Comparison of ENCODE assay signal across 2 cellular contexts in genomic region chr10:88008866-88009470, GRCh38.
TF ChIP-seq lines count a peak whose summit lies in the region.

No MANE protein-coding gene starts in this region.

TF ChIP-seq in K562, 482 proteins besides CTCF, POLR2A, EP300 and RAD21 (continued from another document):
- TF ChIP-seq, protein P1, sequence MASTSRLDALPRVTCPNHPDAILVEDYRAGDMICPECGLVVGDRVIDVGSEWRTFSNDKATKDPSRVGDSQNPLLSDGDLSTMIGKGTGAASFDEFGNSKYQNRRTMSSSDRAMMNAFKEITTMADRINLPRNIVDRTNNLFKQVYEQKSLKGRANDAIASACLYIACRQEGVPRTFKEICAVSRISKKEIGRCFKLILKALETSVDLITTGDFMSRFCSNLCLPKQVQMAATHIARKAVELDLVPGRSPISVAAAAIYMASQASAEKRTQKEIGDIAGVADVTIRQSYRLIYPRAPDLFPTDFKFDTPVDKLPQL (IDR thresholded peaks at IDR 0.05; ENCODE audit: extremely low read depth, insufficient read length): no peak
- TF ChIP-seq KHSRP (IDR thresholded peaks at IDR 0.05) (no peak), GTF2F1 (IDR thresholded peaks at IDR 0.05; ENCODE audit: low read depth, low read length) (no peak), NFXL1 (CRISPR knock-in tag; IDR thresholded peaks at IDR 0.05) (no peak), RAD51 (IDR thresholded peaks at IDR 0.05; ENCODE audit: borderline replicate concordance, low read depth) (0 out of 2 replicates have a peak, but pooled peaks have one; percentile 24), RBM17 (IDR thresholded peaks at IDR 0.05; ENCODE audit: borderline replicate concordance, low read depth, low read length) (no peak), NUFIP1 (IDR thresholded peaks at IDR 0.05; ENCODE audit: partially characterized antibody) (no peak)
- TF ChIP-seq, protein P2, sequence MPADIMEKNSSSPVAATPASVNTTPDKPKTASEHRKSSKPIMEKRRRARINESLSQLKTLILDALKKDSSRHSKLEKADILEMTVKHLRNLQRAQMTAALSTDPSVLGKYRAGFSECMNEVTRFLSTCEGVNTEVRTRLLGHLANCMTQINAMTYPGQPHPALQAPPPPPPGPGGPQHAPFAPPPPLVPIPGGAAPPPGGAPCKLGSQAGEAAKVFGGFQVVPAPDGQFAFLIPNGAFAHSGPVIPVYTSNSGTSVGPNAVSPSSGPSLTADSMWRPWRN (IDR thresholded peaks at IDR 0.05; ENCODE audit: low read depth): no peak
- TF ChIP-seq, protein P3, sequence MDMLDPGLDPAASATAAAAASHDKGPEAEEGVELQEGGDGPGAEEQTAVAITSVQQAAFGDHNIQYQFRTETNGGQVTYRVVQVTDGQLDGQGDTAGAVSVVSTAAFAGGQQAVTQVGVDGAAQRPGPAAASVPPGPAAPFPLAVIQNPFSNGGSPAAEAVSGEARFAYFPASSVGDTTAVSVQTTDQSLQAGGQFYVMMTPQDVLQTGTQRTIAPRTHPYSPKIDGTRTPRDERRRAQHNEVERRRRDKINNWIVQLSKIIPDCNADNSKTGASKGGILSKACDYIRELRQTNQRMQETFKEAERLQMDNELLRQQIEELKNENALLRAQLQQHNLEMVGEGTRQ (CRISPR knock-in tag; IDR thresholded peaks at IDR 0.05): 0 out of 2 replicates have a peak, but pooled peaks have one; percentile 19

TF ChIP-seq in HepG2, 621 proteins besides CTCF, POLR2A, EP300 and RAD21 (continued from another document):
- TF ChIP-seq ARID5B (CRISPR knock-in tag; IDR thresholded peaks at IDR 0.05) (0 out of 2 replicates have a peak, but pooled peaks have one; percentile 18), MYNN (CRISPR knock-in tag; IDR thresholded peaks at IDR 0.05; ENCODE audit: low read depth) (no peak), ZNF546 (CRISPR knock-in tag; conservative IDR thresholded peaks at IDR 0.05) (no peak), RBM22 (optimal IDR thresholded peaks at IDR 0.05; ENCODE audit: low read length) (no peak), ZBTB20 (CRISPR knock-in tag; IDR thresholded peaks at IDR 0.05; ENCODE audit: borderline replicate concordance, low read depth) (no peak), NFE2L1 (CRISPR knock-in tag; IDR thresholded peaks at IDR 0.05; ENCODE audit: borderline replicate concordance) (no peak), FOXK2 (IDR thresholded peaks at IDR 0.05) (no peak), BRD4 (CRISPR knock-in tag; IDR thresholded peaks at IDR 0.05) (no peak), ZNF589 (CRISPR knock-in tag; conservative IDR thresholded peaks at IDR 0.05) (no peak), FOSL2 (CRISPR knock-in tag; IDR thresholded peaks at IDR 0.05) (peak; percentile 63), ZNF800 (CRISPR knock-in tag; IDR thresholded peaks at IDR 0.05) (no peak), ZNF710 (CRISPR knock-in tag; IDR thresholded peaks at IDR 0.05; ENCODE audit: borderline replicate concordance) (no peak), ZNF30 (CRISPR knock-in tag; IDR thresholded peaks at IDR 0.05) (no peak), CCDC6 (CRISPR knock-in tag; IDR thresholded peaks at IDR 0.05) (no peak), TFDP2 (CRISPR knock-in tag; IDR thresholded peaks at IDR 0.05) (no peak), FOXP1 (IDR thresholded peaks at IDR 0.05) (no peak), FOXP1 (CRISPR knock-in tag; IDR thresholded peaks at IDR 0.05) (0 out of 2 replicates have a peak, but pooled peaks have one; percentile 9), CREM (IDR thresholded peaks at IDR 0.05) (no peak), CREM (CRISPR knock-in tag; IDR thresholded peaks at IDR 0.05) (no peak), MYPOP (CRISPR knock-in tag; IDR thresholded peaks at IDR 0.05) (no peak)
